Comparison of ENCODE assay signal across 16 cellular contexts in the genomic region with DNA sequence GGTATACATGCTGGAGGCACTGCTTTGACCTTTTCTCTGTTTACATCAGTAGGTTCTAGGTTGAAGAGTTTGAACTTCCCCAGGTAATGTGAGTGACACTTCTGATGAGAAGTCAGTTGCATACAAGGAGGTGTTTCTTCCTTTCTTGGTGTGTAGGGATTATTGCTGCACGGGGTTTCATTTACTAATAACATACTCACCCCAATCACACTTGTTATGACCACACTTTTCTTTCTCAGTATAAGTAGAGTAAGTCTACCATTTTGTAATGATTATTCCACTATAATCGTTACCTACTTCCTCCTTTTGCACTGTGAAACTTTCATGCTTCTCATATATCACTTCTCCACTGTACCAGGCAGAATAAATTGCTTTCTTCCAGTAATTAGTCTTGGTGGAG.
DNase-seq lines count a peak whose midpoint lies in the region; ATAC-seq and TF ChIP-seq lines count a peak whose summit lies in the region.
"Had no signal": no experiment of that assay in that cellular context is flagged by ENCODE, and none has a peak within 500 bp of the region (broad histone marks: within the 10 kb centered on the region; RNA-seq: fewer than 3 reads in every experiment).

No MANE protein-coding gene starts in this region.

- no peaks in the 10 kb centered on the region for H3K27me3 Mint-ChIP-seq in activated naive CD4-positive, alpha-beta T cell treated with anti-CD3 and anti-CD28 coated beads, Interleukin-2, amount 50 U/mL, for 24 hours
- H3K27me3 Mint-ChIP-seq in activated naive CD4-positive, alpha-beta T cell treated with anti-CD3 and anti-CD28 coated beads, Interleukin-2, amount 10 ng/mL, durations not matched to agents 7 days and 5 days = peaks cover 4% of the 10 kb centered on the region
- no peaks in the 10 kb centered on the region for H3K27me3 Mint-ChIP-seq in CD8-positive, alpha-beta memory T cell
- H3K27me3 Mint-ChIP-seq: stimulated activated memory B cell treated with anti-CD40 and anti-IgM and Interleukin-4, amounts not matched to agents 10 μg/mL and 1 μg/mL and 100 μg/mL, for 72 hours had no signal

- peaks cover 7% of the 10 kb centered on the region for H3K4me1 ChIP-seq in A673 (ENCODE audit: insufficient read depth, low read length, poor library complexity, severe bottlenecking)
- H3K4me1 ChIP-seq in CD8-positive, alpha-beta memory T cell (ENCODE audit: insufficient read depth, low read length) = peaks cover 47% of the 10 kb centered on the region
- H3K4me1 ChIP-seq in mammary epithelial cell (ENCODE audit: insufficient read depth, low read length) = no peaks in the 10 kb centered on the region
- H3K4me1 ChIP-seq: esophagus squamous epithelium, upper lobe of right lung had no signal

- no peak overlapping the region for H3K9ac ChIP-seq in mammary epithelial cell (ENCODE audit: insufficient read depth, low read length)

- POLR2A ChIA-PET in A673 (lab: Charles Lee; ENCODE audit: low non-redundant PET) = no interaction called here
- POLR2A ChIA-PET in CD8-positive, alpha-beta memory T cell (lab: Charles Lee) = no interaction called here

- intact Hi-C loops in A673 (cut with micrococcal nuclease; ENCODE audit: unreplicated experiment) = no loop called here
- intact Hi-C loops in mammary epithelial cell (cut with micrococcal nuclease) = no loop called here

- no peaks in the 10 kb centered on the region for H4K20me1 ChIP-seq in mammary epithelial cell (ENCODE audit: insufficient read depth, low read length)

- H3K4me1 Mint-ChIP-seq in activated naive CD4-positive, alpha-beta T cell treated with anti-CD3 and anti-CD28 coated beads, Interleukin-2, amount 50 U/mL, for 24 hours = peaks cover 59% of the 10 kb centered on the region
- peaks cover 49% of the 10 kb centered on the region for H3K4me1 Mint-ChIP-seq in activated naive CD4-positive, alpha-beta T cell treated with anti-CD3 and anti-CD28 coated beads, Interleukin-2, amount 10 ng/mL, durations not matched to agents 7 days and 5 days
- H3K4me1 Mint-ChIP-seq in stimulated activated effector memory CD8-positive, alpha-beta T cell treated with anti-CD3 and anti-CD28 coated beads, Interleukin-12 subunit alpha, Interleukin-12 subunit beta, amount 100 ng/mL, for 72 hours = peaks cover 6% of the 10 kb centered on the region
- peaks cover 30 to 60% (median 41%) of the 10 kb centered on the region in 3 donors for H3K4me1 Mint-ChIP-seq in CD8-positive, alpha-beta memory T cell
- H3K4me1 Mint-ChIP-seq: mesothelial cell of epicardium; stimulated activated memory B cell treated with anti-CD40 and anti-IgM and Interleukin-4, amounts not matched to agents 10 μg/mL and 1 μg/mL and 100 μg/mL, for 72 hours had no signal

- dilution Hi-C loops in mammary epithelial cell (cut with HindIII; ENCODE audit: low sequenced_read_pairs) = no loop called here

- peak overlapping the region; percentile 19 for H3K27ac Mint-ChIP-seq in activated naive CD4-positive, alpha-beta T cell treated with anti-CD3 and anti-CD28 coated beads, Interleukin-2, amount 50 U/mL, for 24 hours
- H3K27ac Mint-ChIP-seq in activated naive CD4-positive, alpha-beta T cell treated with anti-CD3 and anti-CD28 coated beads, Interleukin-2, amount 10 ng/mL, durations not matched to agents 7 days and 5 days = no peak overlapping the region
- no peak overlapping the region for H3K27ac Mint-ChIP-seq in stimulated activated effector memory CD8-positive, alpha-beta T cell treated with anti-CD3 and anti-CD28 coated beads, Interleukin-12 subunit alpha, Interleukin-12 subunit beta, amount 100 ng/mL, for 72 hours
- peak overlapping the region in 2 of 8 donors; percentile 40 to 44 for H3K27ac Mint-ChIP-seq in CD8-positive, alpha-beta memory T cell
- H3K27ac Mint-ChIP-seq: mesothelial cell of epicardium; stimulated activated memory B cell treated with anti-CD40 and anti-IgM and Interleukin-4, amounts not matched to agents 10 μg/mL and 1 μg/mL and 100 μg/mL, for 72 hours had no signal

- DNase-seq in activated naive CD4-positive, alpha-beta T cell treated with anti-CD3 and anti-CD28 coated beads, Interleukin-2, amount 10 ng/mL, durations not matched to agents 7 days and 5 days = no peak
- no peak for DNase-seq in stimulated activated effector memory CD8-positive, alpha-beta T cell treated with anti-CD3 and anti-CD28 coated beads, Interleukin-12 subunit alpha, Interleukin-12 subunit beta, amount 100 ng/mL, for 72 hours (ENCODE audit: low spot score in 2 of 2)
- DNase-seq in A673 (ENCODE audit: low spot score) (no peak), mammary epithelial cell (no peak)
- DNase-seq in CD8-positive, alpha-beta memory T cell = no peak
- DNase-seq: activated CD4-positive, alpha-beta T cell treated with anti-CD3 and anti-CD28 coated beads, Interleukin-2, amount 50 U/mL, for 4 hours; activated effector memory CD4-positive, alpha-beta T cell treated with anti-CD3 and anti-CD28 coated beads, Interleukin-2, amount 50 U/mL, for 16 hours; esophagus squamous epithelium; KG1; upper lobe of right lung had no signal

- CTCF ChIA-PET in activated naive CD4-positive, alpha-beta T cell treated with anti-CD3 and anti-CD28 coated beads, Interleukin-2, amount 10 ng/mL, durations not matched to agents 7 days and 5 days (lab: Charles Lee) = no interaction called here
- CTCF ChIA-PET in A673 (lab: Charles Lee) (no interaction called here), mammary epithelial cell (lab: Charles Lee; ENCODE audit: low non-redundant PET) (no interaction called here)
- CTCF ChIA-PET in CD8-positive, alpha-beta memory T cell (lab: Charles Lee) = no interaction called here

- BruUV-seq in A673 (replicated peaks; lab: Mats Ljungman, UMichigan) (no TSS peak), mammary epithelial cell (replicated peaks; lab: Mats Ljungman, UMichigan) (no TSS peak)

- WGBS in mammary epithelial cell (ENCODE audit: low coverage, missing lambda C conversion rate) = 65% methylated on average over 2 of the region's 2 CpGs

- H3K4me3 ChIP-seq in A673 (ENCODE audit: low read depth, low read length, poor library complexity, severe bottlenecking) (no peak overlapping the region), mammary epithelial cell (replicated peaks in 1 of 3; ENCODE audit: insufficient read depth in 1 of 3, low read depth in 2 of 3, low read length in 3 of 3) (no peak overlapping the region)
- no peak overlapping the region for H3K4me3 ChIP-seq in CD8-positive, alpha-beta memory T cell (ENCODE audit: low read length)
- H3K4me3 ChIP-seq: esophagus squamous epithelium, upper lobe of right lung had no signal

- H3K36me3 ChIP-seq in A673 (ENCODE audit: insufficient read depth, low read length, poor library complexity, severe bottlenecking) = no peaks in the 10 kb centered on the region
- no peaks in the 10 kb centered on the region for H3K36me3 ChIP-seq in CD8-positive, alpha-beta memory T cell (ENCODE audit: insufficient read depth, low read length)
- no peaks in the 10 kb centered on the region for H3K36me3 ChIP-seq in mammary epithelial cell (ENCODE audit: insufficient read depth, low read length)
- H3K36me3 ChIP-seq: esophagus squamous epithelium, upper lobe of right lung had no signal

- H3K36me3 Mint-ChIP-seq in activated naive CD4-positive, alpha-beta T cell treated with anti-CD3 and anti-CD28 coated beads, Interleukin-2, amount 50 U/mL, for 24 hours = peaks cover under 1% of the 10 kb centered on the region
- peaks cover 2% of the 10 kb centered on the region for H3K36me3 Mint-ChIP-seq in activated naive CD4-positive, alpha-beta T cell treated with anti-CD3 and anti-CD28 coated beads, Interleukin-2, amount 10 ng/mL, durations not matched to agents 7 days and 5 days
- no peaks in the 10 kb centered on the region for H3K36me3 Mint-ChIP-seq in stimulated activated effector memory CD8-positive, alpha-beta T cell treated with anti-CD3 and anti-CD28 coated beads, Interleukin-12 subunit alpha, Interleukin-12 subunit beta, amount 100 ng/mL, for 72 hours
- no peaks in the 10 kb centered on the region for H3K36me3 Mint-ChIP-seq in CD8-positive, alpha-beta memory T cell
- H3K36me3 Mint-ChIP-seq: mesothelial cell of epicardium; stimulated activated memory B cell treated with anti-CD40 and anti-IgM and Interleukin-4, amounts not matched to agents 10 μg/mL and 1 μg/mL and 100 μg/mL, for 72 hours had no signal

- no peaks in the 10 kb centered on the region for H3K9me3 Mint-ChIP-seq in activated naive CD4-positive, alpha-beta T cell treated with anti-CD3 and anti-CD28 coated beads, Interleukin-2, amount 50 U/mL, for 24 hours
- peaks cover 2% of the 10 kb centered on the region for H3K9me3 Mint-ChIP-seq in activated naive CD4-positive, alpha-beta T cell treated with anti-CD3 and anti-CD28 coated beads, Interleukin-2, amount 10 ng/mL, durations not matched to agents 7 days and 5 days
- peaks cover under 1% of the 10 kb centered on the region for H3K9me3 Mint-ChIP-seq in stimulated activated effector memory CD8-positive, alpha-beta T cell treated with anti-CD3 and anti-CD28 coated beads, Interleukin-12 subunit alpha, Interleukin-12 subunit beta, amount 100 ng/mL, for 72 hours
- H3K9me3 Mint-ChIP-seq in CD8-positive, alpha-beta memory T cell = peaks cover 0 to 6% (median 0%) of the 10 kb centered on the region in 5 donors
- H3K9me3 Mint-ChIP-seq: stimulated activated memory B cell treated with anti-CD40 and anti-IgM and Interleukin-4, amounts not matched to agents 10 μg/mL and 1 μg/mL and 100 μg/mL, for 72 hours had no signal

- no peaks in the 10 kb centered on the region for H3K27me3 ChIP-seq in A673 (replicated peaks; ENCODE audit: insufficient read depth, low read depth, low read length, poor library complexity)
- no peaks in the 10 kb centered on the region for H3K27me3 ChIP-seq in CD8-positive, alpha-beta memory T cell (ENCODE audit: insufficient read depth, low read length, poor library complexity, severe bottlenecking)
- peaks cover 2% of the 10 kb centered on the region for H3K27me3 ChIP-seq in mammary epithelial cell (ENCODE audit: insufficient read depth, low read length)
- H3K27me3 ChIP-seq: esophagus squamous epithelium, upper lobe of right lung had no signal

- ATAC-seq in GM21381 (IDR thresholded peaks at IDR 0.05; ENCODE audit: unreplicated experiment) (peak; percentile 58), HG03354 (IDR thresholded peaks at IDR 0.05; ENCODE audit: poor library complexity, severe bottlenecking, unreplicated experiment) (peak; percentile 69)
- peak; percentile 55 for ATAC-seq in stimulated activated effector memory CD8-positive, alpha-beta T cell treated with anti-CD3 and anti-CD28 coated beads, Interleukin-12 subunit alpha, Interleukin-12 subunit beta, amount 100 ng/mL, for 72 hours
- ATAC-seq: stimulated activated memory B cell treated with anti-CD40 and anti-IgM and Interleukin-4, amounts not matched to agents 10 μg/mL and 1 μg/mL and 100 μg/mL, for 72 hours; upper lobe of right lung had no signal

- no peak overlapping the region for H3K27ac ChIP-seq in A673 (ENCODE audit: low read depth, low read length, poor library complexity, severe bottlenecking)
- H3K27ac ChIP-seq in CD8-positive, alpha-beta memory T cell (ENCODE audit: low read depth, low read length) = no peak overlapping the region
- no peak overlapping the region for H3K27ac ChIP-seq in mammary epithelial cell (ENCODE audit: insufficient read depth, low read depth, low read length)
- H3K27ac ChIP-seq: esophagus squamous epithelium, HL-60, upper lobe of right lung had no signal

- H3K79me2 ChIP-seq in mammary epithelial cell (ENCODE audit: insufficient read depth, low read length) = no peaks in the 10 kb centered on the region

- H2AFZ ChIP-seq in mammary epithelial cell (ENCODE audit: low read depth, low read length) = no peak overlapping the region

- TF ChIP-seq CTCF in A673 (conservative IDR thresholded peaks at IDR 0.05; ENCODE audit: low read depth, low read length) (no peak), mammary epithelial cell (conservative IDR thresholded peaks at IDR 0.05 in 1 of 2, IDR thresholded peaks at IDR 0.05 in 1 of 2; ENCODE audit: extremely low read depth in 1 of 2, insufficient read depth in 1 of 2, low read depth in 1 of 2, low read length in 2 of 2) (no peak)

- H3K9me3 ChIP-seq in A673 (ENCODE audit: low read depth, low read length, poor library complexity, severe bottlenecking) (no peaks in the 10 kb centered on the region), mammary epithelial cell (replicated peaks; ENCODE audit: insufficient read depth, low read length) (no peaks in the 10 kb centered on the region)
- H3K9me3 ChIP-seq in CD8-positive, alpha-beta memory T cell (ENCODE audit: low read length) = no peaks in the 10 kb centered on the region
- H3K9me3 ChIP-seq: esophagus squamous epithelium, upper lobe of right lung had no signal

- H3K4me3 Mint-ChIP-seq in activated naive CD4-positive, alpha-beta T cell treated with anti-CD3 and anti-CD28 coated beads, Interleukin-2, amount 50 U/mL, for 24 hours = no peak overlapping the region
- H3K4me3 Mint-ChIP-seq in activated naive CD4-positive, alpha-beta T cell treated with anti-CD3 and anti-CD28 coated beads, Interleukin-2, amount 10 ng/mL, durations not matched to agents 7 days and 5 days = no peak overlapping the region
- no peak overlapping the region for H3K4me3 Mint-ChIP-seq in stimulated activated effector memory CD8-positive, alpha-beta T cell treated with anti-CD3 and anti-CD28 coated beads, Interleukin-12 subunit alpha, Interleukin-12 subunit beta, amount 100 ng/mL, for 72 hours
- H3K4me3 Mint-ChIP-seq in CD8-positive, alpha-beta memory T cell = no peak overlapping the region
- H3K4me3 Mint-ChIP-seq: mesothelial cell of epicardium; stimulated activated memory B cell treated with anti-CD40 and anti-IgM and Interleukin-4, amounts not matched to agents 10 μg/mL and 1 μg/mL and 100 μg/mL, for 72 hours had no signal

- no peak overlapping the region for H3K4me2 ChIP-seq in mammary epithelial cell (ENCODE audit: insufficient read depth, low read depth, low read length)

- in situ Hi-C loops in mammary epithelial cell (cut with MboI; ENCODE audit: low sequenced_read_pairs in 2 of 2) = no loop called here
